In genomic region chr6:168640738-168641137, GRCh38 we compare ENCODE assay signal across 23 cellular contexts.
A peak's percentile ranks its signal among the peaks of the same experiment; 100 is the strongest.
DNase-seq lines count a peak whose midpoint lies in the region; ATAC-seq and TF ChIP-seq lines count a peak whose summit lies in the region.
"Had no signal": no experiment of that assay in that cellular context is flagged by ENCODE, and none has a peak within 500 bp of the region (broad histone marks: within the 10 kb centered on the region; RNA-seq: fewer than 3 reads in every experiment).

No MANE protein-coding gene starts in this region.

- no peaks in the 10 kb centered on the region for H3K27me3 ChIP-seq in uterus
- no peaks in the 10 kb centered on the region for H3K27me3 ChIP-seq in GM23248 (replicated peaks; ENCODE audit: insufficient read depth)
- H3K27me3 ChIP-seq: upper lobe of left lung had no signal

- in situ Hi-C loops in GM23248 (cut with MboI): no loop called here

- TF ChIP-seq POLR2A in uterus (IDR thresholded peaks at IDR 0.05) (no peak), GM18505 (IDR thresholded peaks at IDR 0.05; ENCODE audit: borderline replicate concordance, extremely low read depth, insufficient read depth, insufficient read length) (no peak)

- H3K27ac Mint-ChIP-seq in mesothelial cell of epicardium: peak overlapping the region; percentile 54
- H3K27ac Mint-ChIP-seq: activated CD4-positive, alpha-beta memory T cell treated with anti-CD3 and anti-CD28 coated beads for 36 hours; activated naive CD4-positive, alpha-beta T cell treated with anti-CD3 and anti-CD28 coated beads, Interleukin-2, amount 10 ng/mL, durations not matched to agents 7 days and 5 days; effector memory CD8-positive, alpha-beta T cell; naive B cell had no signal

- peaks cover 51% of the 10 kb centered on the region for H3K4me1 Mint-ChIP-seq in mesothelial cell of epicardium
- H3K4me1 Mint-ChIP-seq: activated naive CD4-positive, alpha-beta T cell treated with anti-CD3 and anti-CD28 coated beads, Interleukin-2, amount 10 ng/mL, durations not matched to agents 7 days and 5 days; naive B cell had no signal

- no peaks in the 10 kb centered on the region for H3K4me1 ChIP-seq in uterus
- H3K4me1 ChIP-seq in GM23248 (ENCODE audit: insufficient read depth): no peaks in the 10 kb centered on the region
- H3K4me1 ChIP-seq: left lung, upper lobe of left lung had no signal

- intact Hi-C loops in uterus (cut with DNase I; ENCODE audit: low total_unique reads): no loop called here

- H3K4me3 ChIP-seq in choroid plexus epithelial cell (ENCODE audit: low read depth, low read length) (no peak overlapping the region), uterus (no peak overlapping the region), GM23248 (no peak overlapping the region)
- H3K4me3 ChIP-seq: left lung, upper lobe of left lung had no signal

- H3K4me3 Mint-ChIP-seq in mesothelial cell of epicardium: no peak overlapping the region
- H3K4me3 Mint-ChIP-seq: activated CD4-positive, alpha-beta memory T cell treated with anti-CD3 and anti-CD28 coated beads for 36 hours; activated naive CD4-positive, alpha-beta T cell treated with anti-CD3 and anti-CD28 coated beads, Interleukin-2, amount 10 ng/mL, durations not matched to agents 7 days and 5 days; effector memory CD8-positive, alpha-beta T cell; naive B cell had no signal

- DNase-seq in DMS 273 (lab: John Stamatoyannopoulos, UW; ENCODE audit: unreplicated experiment) (peak; percentile 44), DMS 273 treated with DMSO at 0.1 percent for 48 hours (lab: John Stamatoyannopoulos, UW) (no peak), choroid plexus epithelial cell (ENCODE audit: low read depth) (peak; percentile 1), mesothelial cell of epicardium (ENCODE audit: low spot score in 2 of 2, unreplicated experiment in 2 of 2) (no peak), uterus (peak; percentile 56 to 57), GM23248 (no peak), putamen (ENCODE audit: low spot score) (no peak)
- DNase-seq: activated CD4-positive, alpha-beta memory T cell treated with anti-CD3 and anti-CD28 coated beads for 36 hours; activated CD8-positive, alpha-beta memory T cell treated with anti-CD3 and anti-CD28 coated beads, Interleukin-2, amount 50 U/mL, for 48 hours; activated naive CD4-positive, alpha-beta T cell treated with anti-CD3 and anti-CD28 coated beads, Interleukin-2, amount 10 ng/mL, durations not matched to agents 7 days and 5 days; amygdala; cortex of kidney; effector memory CD8-positive, alpha-beta T cell; left lung; naive B cell; NCI-H187 treated with DMSO at 0.1 percent for 48 hours; NCI-H526 treated with DMSO at 0.1 percent for 48 hours; stimulated activated CD8-positive, alpha-beta memory T cell treated with anti-CD3 and anti-CD28 coated beads, Interleukin-4, amount 100 ng/mL, for 48 hours; T-helper 1 cell; upper lobe of left lung had no signal

- H3K36me3 Mint-ChIP-seq in mesothelial cell of epicardium: no peaks in the 10 kb centered on the region
- H3K36me3 Mint-ChIP-seq: activated CD4-positive, alpha-beta memory T cell treated with anti-CD3 and anti-CD28 coated beads for 36 hours; activated naive CD4-positive, alpha-beta T cell treated with anti-CD3 and anti-CD28 coated beads, Interleukin-2, amount 10 ng/mL, durations not matched to agents 7 days and 5 days; naive B cell had no signal

- H3K4me2 ChIP-seq in GM23248 (ENCODE audit: unreplicated experiment): no peak overlapping the region

- H3K27me3 Mint-ChIP-seq in mesothelial cell of epicardium (ENCODE audit: low read depth): no peaks in the 10 kb centered on the region

- H3K36me3 ChIP-seq in uterus (no peaks in the 10 kb centered on the region), GM23248 (ENCODE audit: low read depth) (no peaks in the 10 kb centered on the region)
- H3K36me3 ChIP-seq: left lung, upper lobe of left lung had no signal

- no peaks in the 10 kb centered on the region for H3K79me2 ChIP-seq in GM23248 (ENCODE audit: insufficient read depth)

- no peaks in the 10 kb centered on the region for H3K9me3 ChIP-seq in uterus
- no peaks in the 10 kb centered on the region for H3K9me3 ChIP-seq in GM23248 (ENCODE audit: low read depth)
- H3K9me3 ChIP-seq: left lung, upper lobe of left lung had no signal

- 0 to 2% methylated on average over 5 of the region's 5 CpGs for WGBS in GM23248 (ENCODE audit: low coverage in 1 of 2, low lambda C conversion rate in 2 of 2, missing lambda C conversion rate in 2 of 2), 2 experiments

- no peaks in the 10 kb centered on the region for H3K9me2 ChIP-seq in GM23248 (ENCODE audit: insufficient read depth)

- no peak for TF ChIP-seq CTCF in choroid plexus epithelial cell (conservative IDR thresholded peaks at IDR 0.05; ENCODE audit: low read depth, low read length)
- TF ChIP-seq CTCF in mesothelial cell of epicardium (IDR thresholded peaks at IDR 0.05; ENCODE audit: unreplicated experiment): no peak
- no peak for TF ChIP-seq CTCF in uterus (IDR thresholded peaks at IDR 0.05)

- no peak overlapping the region for H3K9ac ChIP-seq in GM23248

- no peaks in the 10 kb centered on the region for H3K9me3 Mint-ChIP-seq in mesothelial cell of epicardium
- H3K9me3 Mint-ChIP-seq: activated CD4-positive, alpha-beta memory T cell treated with anti-CD3 and anti-CD28 coated beads for 36 hours; activated naive CD4-positive, alpha-beta T cell treated with anti-CD3 and anti-CD28 coated beads, Interleukin-2, amount 10 ng/mL, durations not matched to agents 7 days and 5 days; effector memory CD8-positive, alpha-beta T cell had no signal

- H4K20me1 ChIP-seq in GM23248 (ENCODE audit: insufficient read depth): no peaks in the 10 kb centered on the region

- H3K27ac ChIP-seq in uterus: peak overlapping the region; percentile 39 to 77
- H3K27ac ChIP-seq in GM23248: no peak overlapping the region
- H3K27ac ChIP-seq: 22Rv1, left lung, upper lobe of left lung had no signal

- no peaks in the 10 kb centered on the region for H3F3A ChIP-seq in GM23248 (ENCODE audit: insufficient read depth)

- no peak overlapping the region for H2AFZ ChIP-seq in GM23248

- ATAC-seq in GM18505 (IDR thresholded peaks at IDR 0.05; ENCODE audit: unreplicated experiment): no peak
- ATAC-seq: activated CD4-positive, CD25-positive, alpha-beta regulatory T cell treated with anti-CD3 and anti-CD28 coated beads, Interleukin-2, amount 50 U/mL, for 24 hours; effector memory CD8-positive, alpha-beta T cell; left lung had no signal

Comparison
In these comparisons a context has a peak if more than half of its experiments do, and no peak if none do; other contexts are left out.
1. DNase-seq: peak in DMS 273 (single experiment), choroid plexus epithelial cell (single experiment) and uterus (2 of 2); none in DMS 273 treated with DMSO at 0.1 percent for 48 hours (single experiment), mesothelial cell of epicardium (0 of 2), GM23248 (single experiment) and putamen (single experiment).